In genomic region chr2:191215205-191215604, GRCh38 we compare ENCODE assay signal across 26 cellular contexts. TPM values are rescaled to one million over a fixed set of nuclear protein-coding genes. Genes with fewer than 3 reads are reported as not detected.
DNase-seq lines count a peak whose midpoint lies in the region; ATAC-seq, FAIRE-seq and TF ChIP-seq lines count a peak whose summit lies in the region.
"Had no signal": no experiment of that assay in that cellular context is flagged by ENCODE, and none has a peak within 500 bp of the region (broad histone marks: within the 10 kb centered on the region; RNA-seq: fewer than 3 reads in every experiment).

No MANE protein-coding gene starts in this region.

- DNase-seq in A549 (ENCODE audit: low read depth in 1 of 2, low spot score in 1 of 2) (no peak), DMS79 treated with DMSO at 0.1 percent for 48 hours (lab: John Stamatoyannopoulos, UW) (peak; percentile 15), mesothelial cell of epicardium (ENCODE audit: low spot score in 2 of 2, unreplicated experiment in 2 of 2) (no peak), NCI-H128 (lab: John Stamatoyannopoulos, UW; ENCODE audit: unreplicated experiment) (no peak)
- DNase-seq: ACHN; BE2C; C1 segment of cervical spinal cord; CD4-positive, alpha-beta memory T cell; CD4-positive, CD25-positive, alpha-beta regulatory T cell; CD8-positive, alpha-beta memory T cell; COR-L47; DMS 273 treated with DMSO at 0.1 percent for 48 hours; DMS153; DND-41; EL; GDM1 had no signal

- peak overlapping the region; percentile 31 for H3K27ac Mint-ChIP-seq in mesothelial cell of epicardium
- no peak overlapping the region for H3K27ac Mint-ChIP-seq in stimulated activated memory B cell treated with anti-CD40 and anti-IgM and Interleukin-4, amounts not matched to agents 10 μg/mL and 1 μg/mL and 100 μg/mL, for 72 hours
- H3K27ac Mint-ChIP-seq: CD4-positive, alpha-beta memory T cell; CD4-positive, CD25-positive, alpha-beta regulatory T cell; CD8-positive, alpha-beta memory T cell had no signal

- H3K4me1 ChIP-seq in A549: peaks cover 53% of the 10 kb centered on the region
- H3K4me1 ChIP-seq: BLaER1 had no signal

- ATAC-seq in A549 (no peak), GM18868 (IDR thresholded peaks at IDR 0.05; ENCODE audit: unreplicated experiment) (no peak)
- no peak for ATAC-seq in stimulated activated memory B cell treated with anti-CD40 and anti-IgM and Interleukin-4, amounts not matched to agents 10 μg/mL and 1 μg/mL and 100 μg/mL, for 72 hours
- ATAC-seq: GM12878 had no signal

- CTCF ChIA-PET in A549 (lab: Yijun Ruan, JAX): interaction anchor here (0.9 to 2.1 kb wide), 2 partner anchors 50 to 286 kb away, joined by 6 to 8 read pairs; no protein-coding TSS in a partner anchor

- peaks cover 3% of the 10 kb centered on the region for H3K36me3 Mint-ChIP-seq in mesothelial cell of epicardium
- H3K36me3 Mint-ChIP-seq in stimulated activated memory B cell treated with anti-CD40 and anti-IgM and Interleukin-4, amounts not matched to agents 10 μg/mL and 1 μg/mL and 100 μg/mL, for 72 hours: peaks cover 13% of the 10 kb centered on the region
- H3K36me3 Mint-ChIP-seq: CD14-positive monocyte; CD4-positive, CD25-positive, alpha-beta regulatory T cell had no signal

- H3K27me3 Mint-ChIP-seq in mesothelial cell of epicardium (ENCODE audit: low read depth): no peaks in the 10 kb centered on the region
- H3K27me3 Mint-ChIP-seq in stimulated activated memory B cell treated with anti-CD40 and anti-IgM and Interleukin-4, amounts not matched to agents 10 μg/mL and 1 μg/mL and 100 μg/mL, for 72 hours: peaks cover 11% of the 10 kb centered on the region

- no peak overlapping the region for H3K4me3 Mint-ChIP-seq in mesothelial cell of epicardium
- no peak overlapping the region for H3K4me3 Mint-ChIP-seq in stimulated activated memory B cell treated with anti-CD40 and anti-IgM and Interleukin-4, amounts not matched to agents 10 μg/mL and 1 μg/mL and 100 μg/mL, for 72 hours
- H3K4me3 Mint-ChIP-seq: CD14-positive monocyte; CD4-positive, alpha-beta memory T cell; CD4-positive, CD25-positive, alpha-beta regulatory T cell; CD8-positive, alpha-beta memory T cell had no signal

- 42% methylated on average over 1 of the region's 1 CpG for WGBS in A549 (ENCODE audit: missing lambda C conversion rate)

- H3K4me3 ChIP-seq in A549: no peak overlapping the region
- H3K4me3 ChIP-seq: BLaER1, GM12878 had no signal

- POLR2A ChIA-PET in A549 (lab: Yijun Ruan, JAX): no interaction called here

- peaks cover 29% of the 10 kb centered on the region for H3K9me3 Mint-ChIP-seq in mesothelial cell of epicardium
- peaks cover 13% of the 10 kb centered on the region for H3K9me3 Mint-ChIP-seq in stimulated activated memory B cell treated with anti-CD40 and anti-IgM and Interleukin-4, amounts not matched to agents 10 μg/mL and 1 μg/mL and 100 μg/mL, for 72 hours

- TF ChIP-seq EP300 in A549 (IDR thresholded peaks at IDR 0.05): no peak

- peaks cover 19% of the 10 kb centered on the region for H3K4me1 Mint-ChIP-seq in mesothelial cell of epicardium
- H3K4me1 Mint-ChIP-seq in stimulated activated memory B cell treated with anti-CD40 and anti-IgM and Interleukin-4, amounts not matched to agents 10 μg/mL and 1 μg/mL and 100 μg/mL, for 72 hours: peaks cover 10% of the 10 kb centered on the region
- H3K4me1 Mint-ChIP-seq: CD14-positive monocyte; CD4-positive, alpha-beta memory T cell; CD4-positive, CD25-positive, alpha-beta regulatory T cell; CD8-positive, alpha-beta memory T cell had no signal

- no peak for TF ChIP-seq RAD21 in A549 (conservative IDR thresholded peaks at IDR 0.05 in 1 of 2, IDR thresholded peaks at IDR 0.05 in 1 of 2)

- FAIRE-seq in A549 (lab: Jason Lieb, UNC): no peak
- FAIRE-seq: GM12878, GM12892, GM18507, GM19239 had no signal

- H3K27ac ChIP-seq in A549: peak overlapping the region; percentile 93 to 95
- H3K27ac ChIP-seq: 22Rv1, BLaER1 had no signal

- H3K4me2 ChIP-seq in A549: peak overlapping the region; percentile 18; the same call in 1 of the 3 replicates
- H3K4me2 ChIP-seq: BLaER1 had no signal

- TF ChIP-seq CTCF in A549 (IDR thresholded peaks at IDR 0.05) (no peak), mesothelial cell of epicardium (IDR thresholded peaks at IDR 0.05; ENCODE audit: unreplicated experiment) (no peak)

- TF ChIP-seq POLR2A in A549 (IDR thresholded peaks at IDR 0.05; ENCODE audit: low read length): no peak

- peaks cover 10% of the 10 kb centered on the region; the same call in 1 of the 3 replicates for H3K9me3 ChIP-seq in A549
- H3K9me3 ChIP-seq: BE2C had no signal

TF ChIP-seq in A549, 52 proteins besides CTCF, POLR2A, EP300 and RAD21:
- TF ChIP-seq FOSB (CRISPR knock-in tag; IDR thresholded peaks at IDR 0.05) (no peak), POLR2AphosphoS2 (conservative IDR thresholded peaks at IDR 0.05; ENCODE audit: low read length) (no peak), RARB (CRISPR knock-in tag; IDR thresholded peaks at IDR 0.05) (no peak), HOXB13 (CRISPR knock-in tag; IDR thresholded peaks at IDR 0.05; ENCODE audit: low read depth) (no peak), REST (IDR thresholded peaks at IDR 0.05) (no peak), ZNF302 (CRISPR knock-in tag; IDR thresholded peaks at IDR 0.05) (no peak), RNF2 (IDR thresholded peaks at IDR 0.05; ENCODE audit: borderline replicate concordance, low read depth) (no peak), PBX3 (IDR thresholded peaks at IDR 0.05) (no peak), HOXB5 (CRISPR knock-in tag; IDR thresholded peaks at IDR 0.05) (no peak), CHD4 (IDR thresholded peaks at IDR 0.05; ENCODE audit: borderline replicate concordance) (no peak), PHF8 (IDR thresholded peaks at IDR 0.05; ENCODE audit: borderline replicate concordance, low read depth) (no peak), JUN (IDR thresholded peaks at IDR 0.05) (no peak), NR3C1 (IDR thresholded peaks at IDR 0.05) (no peak), MAX (IDR thresholded peaks at IDR 0.05) (no peak), USF2 (IDR thresholded peaks at IDR 0.05) (no peak)
TF ChIP-seq in A549: peak in this region for 0.

RNA-seq across cellular contexts. Expression of gene MYO1B, which starts 30.0 kb away (rescaled TPM):
- polyA plus RNA-seq in A549 (2011; rRNA removed) (154 and 159 TPM in 2 replicates), A549 (2017; fragmentation: RNase III; extraction: RNeasy Plus Mini Kit Qiagen cat#74134 plus additional on column Dnase treatment) (77.7 to 96.4 TPM (median 77.9 TPM) in 3 replicates)
- 37.0 and 40.3 TPM in 2 replicates for polyA plus RNA-seq in A549 (2012; cell fraction: cytosol; rRNA removed)
- polyA plus RNA-seq in A549 (2012; cell fraction: nucleus; rRNA removed): 28.8 and 43.5 TPM in 2 replicates
- polyA minus RNA-seq in A549 (2011; rRNA and poly(A)+ RNA removed): 106 and 112 TPM in 2 replicates
- total RNA-seq in mesothelial cell of epicardium: 74.6 to 81.6 TPM (median 80.2 TPM) in 3 replicates
- total RNA-seq: CD4-positive, CD25-positive, alpha-beta regulatory T cell; G401 had no signal
- polyA plus RNA-seq: CD14-positive monocyte; CD4-positive, CD25-positive, alpha-beta regulatory T cell had no signal
